6 cellular contexts compared by ENCODE assay signal in genomic region chr20:3158968-3159431, GRCh38. TPM values are rescaled to one million over a fixed set of nuclear protein-coding genes. Genes with fewer than 3 reads are reported as not detected.
DNase-seq lines count a peak whose midpoint lies in the region; ATAC-seq and TF ChIP-seq lines count a peak whose summit lies in the region.

No MANE protein-coding gene starts in this region.

- no peak for TF ChIP-seq CTCF in sigmoid colon (IDR thresholded peaks at IDR 0.05)
- no peak for TF ChIP-seq CTCF in GM10266 (IDR thresholded peaks at IDR 0.05; ENCODE audit: control insufficient read depth, insufficient read depth, low read depth, missing control alignments)

- H3K27ac Mint-ChIP-seq in activated naive CD4-positive, alpha-beta T cell treated with anti-CD3 and anti-CD28 coated beads for 36 hours = peak overlapping the region; percentile 95
- peak overlapping the region; percentile 97 to 98 for H3K27ac Mint-ChIP-seq in effector memory CD8-positive, alpha-beta T cell

- H3K9me3 ChIP-seq in sigmoid colon = no peaks in the 10 kb centered on the region

- no peaks in the 10 kb centered on the region for H3K9me3 Mint-ChIP-seq in activated naive CD4-positive, alpha-beta T cell treated with anti-CD3 and anti-CD28 coated beads for 36 hours
- H3K9me3 Mint-ChIP-seq in effector memory CD8-positive, alpha-beta T cell = no peaks in the 10 kb centered on the region

- H3K4me1 Mint-ChIP-seq in activated naive CD4-positive, alpha-beta T cell treated with anti-CD3 and anti-CD28 coated beads for 36 hours (ENCODE audit: low read depth) = peaks cover 38% of the 10 kb centered on the region
- H3K4me1 Mint-ChIP-seq in effector memory CD8-positive, alpha-beta T cell (ENCODE audit: low read depth in 2 of 2) = peaks cover 41 to 52% of the 10 kb centered on the region in 2 donors

- no peak for TF ChIP-seq POLR2A in sigmoid colon (IDR thresholded peaks at IDR 0.05)

- intact Hi-C loops in activated naive CD4-positive, alpha-beta T cell treated with anti-CD3 and anti-CD28 coated beads for 36 hours (cut with micrococcal nuclease) = loop anchor here (2.0 to 5.0 kb wide), 4 partner anchors 46 to 313 kb away; partner anchors contain the start of genes ATRN, DDRGK1 and PTPRA
- intact Hi-C loops in sigmoid colon (cut with DNase I) = loop anchor here (5.0 kb wide), 1 partner anchor 43 kb away; the partner anchor contains the start of gene DDRGK1

- peaks cover 0 to 35% (median 29%) of the 10 kb centered on the region in 4 donors for H3K4me1 ChIP-seq in sigmoid colon

- no peaks in the 10 kb centered on the region for H3K27me3 Mint-ChIP-seq in activated naive CD4-positive, alpha-beta T cell treated with anti-CD3 and anti-CD28 coated beads for 36 hours (ENCODE audit: low read depth)
- no peaks in the 10 kb centered on the region for H3K27me3 Mint-ChIP-seq in effector memory CD8-positive, alpha-beta T cell

- CTCF ChIA-PET in activated naive CD4-positive, alpha-beta T cell treated with anti-CD3 and anti-CD28 coated beads for 36 hours (lab: Charles Lee) = interaction anchor here (0.5 kb wide), 1 partner anchor 228 kb away, joined by 4 read pairs; no protein-coding TSS in a partner anchor

- peaks cover 0 to 15% (median 0%) of the 10 kb centered on the region in 4 donors for H3K36me3 ChIP-seq in sigmoid colon

- peak overlapping the region; percentile 82 to 90 (median 86) for H3K27ac ChIP-seq in sigmoid colon

- no peaks in the 10 kb centered on the region for H3K27me3 ChIP-seq in sigmoid colon

- H3K4me3 ChIP-seq in sigmoid colon = peak overlapping the region; percentile 81 to 94 (median 88)

- peak; percentile 32 for DNase-seq in activated naive CD4-positive, alpha-beta T cell treated with anti-CD3 and anti-CD28 coated beads for 36 hours
- DNase-seq in activated naive CD4-positive, alpha-beta T cell treated with anti-CD3 and anti-CD28 coated beads, Interleukin-2, amount 50 U/mL, for 16 hours = no peak
- no peak for DNase-seq in effector memory CD8-positive, alpha-beta T cell
- no peak for DNase-seq in sigmoid colon
- no peak for DNase-seq in GM10266 (ENCODE audit: extremely low spot score)
- no peak for DNase-seq in kidney glomerular epithelial cell (lab: John Stamatoyannopoulos, UW)

- H3K4me3 Mint-ChIP-seq in activated naive CD4-positive, alpha-beta T cell treated with anti-CD3 and anti-CD28 coated beads for 36 hours = peak overlapping the region; percentile 87
- H3K4me3 Mint-ChIP-seq in effector memory CD8-positive, alpha-beta T cell = peak overlapping the region; percentile 97 to 98

- WGBS in sigmoid colon, 2 donors = 1 to 3% methylated on average over 10 of the region's 10 CpGs

- ATAC-seq in effector memory CD8-positive, alpha-beta T cell (replicated peaks) = peak; percentile 18

- no peak for TF ChIP-seq EP300 in sigmoid colon (IDR thresholded peaks at IDR 0.05)

- peaks cover 6% of the 10 kb centered on the region for H3K36me3 Mint-ChIP-seq in activated naive CD4-positive, alpha-beta T cell treated with anti-CD3 and anti-CD28 coated beads for 36 hours (ENCODE audit: low read depth)
- peaks cover 35% of the 10 kb centered on the region for H3K36me3 Mint-ChIP-seq in effector memory CD8-positive, alpha-beta T cell (ENCODE audit: insufficient read depth)

RNA-seq across cellular contexts. Expression of gene FASTKD5, which starts 0.7 kb away (rescaled TPM):
- total RNA-seq in activated naive CD4-positive, alpha-beta T cell treated with anti-CD3 and anti-CD28 coated beads for 36 hours = 10 to 100 TPM; 11.8 to 12.0 TPM
- total RNA-seq in sigmoid colon = 10 to 100 TPM in 2 of 4 donors, 1 to 10 TPM in 2; 9.1 to 12.5 (median 10.3) TPM
- 10 to 100 TPM in 2 of 3 donors, 1 to 10 TPM in 1; 7.2 to 14.4 (median 11.3) TPM for polyA plus RNA-seq in sigmoid colon

RNA-seq across cellular contexts. Expression of gene UBOX5, which starts 0.7 kb away (rescaled TPM):
- total RNA-seq in activated naive CD4-positive, alpha-beta T cell treated with anti-CD3 and anti-CD28 coated beads for 36 hours = 1 to 10 TPM; 5.4 to 5.9 TPM
- 1 to 10 TPM; 6.3 to 9.4 (median 7.5) TPM for total RNA-seq in sigmoid colon
- polyA plus RNA-seq in sigmoid colon = 1 to 10 TPM; 3.0 to 5.0 (median 3.0) TPM

RNA-seq across cellular contexts. Expression of gene LZTS3, which starts 14.3 kb away (rescaled TPM):
- 1 to 10 TPM; 1.2 to 1.4 TPM for total RNA-seq in activated naive CD4-positive, alpha-beta T cell treated with anti-CD3 and anti-CD28 coated beads for 36 hours
- total RNA-seq in sigmoid colon = 1 to 10 TPM; 5.4 to 9.4 (median 8.4) TPM
- 10 to 100 TPM in 1 of 3 donors, 1 to 10 TPM in 2; 2.4 to 10.5 (median 2.5) TPM for polyA plus RNA-seq in sigmoid colon

RNA-seq across cellular contexts. Expression of gene DDRGK1, which starts 45.5 kb away (rescaled TPM):
- total RNA-seq in activated naive CD4-positive, alpha-beta T cell treated with anti-CD3 and anti-CD28 coated beads for 36 hours = 10 to 100 TPM; 78.2 to 79.5 TPM
- 10 to 100 TPM; 56.0 to 86.1 (median 73.6) TPM for total RNA-seq in sigmoid colon
- polyA plus RNA-seq in sigmoid colon = 10 to 100 TPM; 16.8 to 74.3 (median 19.9) TPM

RNA-seq across cellular contexts. Expression of gene ITPA, which starts 50.3 kb away (rescaled TPM):
- total RNA-seq in activated naive CD4-positive, alpha-beta T cell treated with anti-CD3 and anti-CD28 coated beads for 36 hours = 10 to 100 TPM; 38.2 to 42.1 TPM
- total RNA-seq in sigmoid colon = 10 to 100 TPM; 17.1 to 31.7 (median 22.6) TPM
- polyA plus RNA-seq in sigmoid colon = 10 to 100 TPM; 47.4 to 92.5 (median 47.9) TPM
